24 cellular contexts compared by ENCODE assay signal in genomic region chr11:119483881-119484371, GRCh38.
"Had no signal": no experiment of that assay in that cellular context is flagged by ENCODE, and none has a peak within 500 bp of the region (broad histone marks: within the 10 kb centered on the region; RNA-seq: fewer than 3 reads in every experiment).

No MANE protein-coding gene starts in this region.

- H3K4me1 ChIP-seq: foreskin keratinocyte had no signal

- H3K4me2 ChIP-seq: SK-N-SH had no signal

- H3K4me3 Mint-ChIP-seq: activated T-cell treated with anti-CD3 and anti-CD28 coated beads, Interleukin-2, amount 50 U/mL, for 4 hours; immature natural killer cell; memory B cell; naive thymus-derived CD8-positive, alpha-beta T cell; stimulated activated naive B cell treated with anti-CD40 and anti-IgM and Interleukin-4, amounts not matched to agents 10 μg/mL and 1 μg/mL and 100 μg/mL, for 72 hours; T-cell had no signal

- H3K9me2 ChIP-seq: SK-N-SH had no signal

- H3K9me3 ChIP-seq: right atrium auricular region, SK-N-SH, tibial nerve had no signal

- H3K36me3 ChIP-seq: right atrium auricular region, tibial nerve had no signal

- H3K27ac ChIP-seq: foreskin keratinocyte, right atrium auricular region, skin epidermis, tibial nerve had no signal

- H3K27ac Mint-ChIP-seq: activated naive CD4-positive, alpha-beta T cell treated with anti-CD3 and anti-CD28 coated beads, Interleukin-2, amount 50 U/mL, for 72 hours; immature natural killer cell; memory B cell; progenitor cell of endocrine pancreas; stimulated activated naive B cell treated with anti-CD40 and anti-IgM and Interleukin-4, amounts not matched to agents 10 μg/mL and 1 μg/mL and 100 μg/mL, for 72 hours; T-cell had no signal

- H3K9me3 Mint-ChIP-seq: activated naive CD4-positive, alpha-beta T cell treated with anti-CD3 and anti-CD28 coated beads, Interleukin-2, amount 50 U/mL, for 72 hours; activated T-cell treated with anti-CD3 and anti-CD28 coated beads, Interleukin-2, amount 50 U/mL, for 4 hours; immature natural killer cell; memory B cell; naive thymus-derived CD8-positive, alpha-beta T cell; stimulated activated naive B cell treated with anti-CD40 and anti-IgM and Interleukin-4, amounts not matched to agents 10 μg/mL and 1 μg/mL and 100 μg/mL, for 72 hours; T-cell had no signal

- H3K36me3 Mint-ChIP-seq: activated naive CD4-positive, alpha-beta T cell treated with anti-CD3 and anti-CD28 coated beads, Interleukin-2, amount 50 U/mL, for 72 hours; immature natural killer cell; naive thymus-derived CD8-positive, alpha-beta T cell; stimulated activated naive B cell treated with anti-CD40 and anti-IgM and Interleukin-4, amounts not matched to agents 10 μg/mL and 1 μg/mL and 100 μg/mL, for 72 hours; T-cell had no signal

- DNase-seq: activated CD4-positive, alpha-beta T cell treated with anti-CD3 and anti-CD28 coated beads for 1 hour; activated CD4-positive, alpha-beta T cell treated with anti-CD3 and anti-CD28 coated beads, Interleukin-2, amount 50 U/mL, for 4 hours; activated gamma-delta T cell; activated T-cell treated with anti-CD3 and anti-CD28 coated beads, Interleukin-2, amount 50 U/mL, for 4 hours; amniotic stem cell; central memory CD4-positive, alpha-beta T cell; cortex of kidney; effector CD8-positive, alpha-beta T cell; foreskin keratinocyte; immature natural killer cell; occipital lobe; SK-N-SH; stimulated activated CD4-positive, alpha-beta T cell treated with anti-CD3 and anti-CD28 coated beads, Interleukin-15, amount 100 ng/mL, for 24 hours; stimulated activated CD4-positive, alpha-beta T cell treated with anti-CD3 and anti-CD28 coated beads, Interleukin-4, amount 100 ng/mL, for 1 hour; stimulated activated naive B cell treated with anti-CD40 and anti-IgM and Interleukin-4, amounts not matched to agents 10 μg/mL and 1 μg/mL and 100 μg/mL, for 72 hours; T-cell; T-helper 9 cell had no signal

- H3K4me3 ChIP-seq: right atrium auricular region, skin epidermis, tibial nerve had no signal

- ATAC-seq: activated naive CD4-positive, alpha-beta T cell treated with anti-CD3 and anti-CD28 coated beads, Interleukin-2, amount 50 U/mL, for 72 hours; activated T-cell treated with anti-CD3 and anti-CD28 coated beads, Interleukin-2, amount 50 U/mL, for 4 hours; foreskin keratinocyte; naive thymus-derived CD8-positive, alpha-beta T cell; stimulated activated naive B cell treated with anti-CD40 and anti-IgM and Interleukin-4, amounts not matched to agents 10 μg/mL and 1 μg/mL and 100 μg/mL, for 72 hours; T-cell had no signal

- H3K27me3 ChIP-seq: right atrium auricular region had no signal

- H3K4me1 Mint-ChIP-seq: immature natural killer cell; naive thymus-derived CD8-positive, alpha-beta T cell had no signal
